In genomic region chr5:149924481-149924880, GRCh38 we compare ENCODE assay signal across 21 cellular contexts. TPM values are rescaled to one million over a fixed set of nuclear protein-coding genes. Genes with fewer than 3 reads are reported as not detected.
DNase-seq lines count a peak whose midpoint lies in the region; FAIRE-seq and TF ChIP-seq lines count a peak whose summit lies in the region.
"Had no signal": no experiment of that assay in that cellular context is flagged by ENCODE, and none has a peak within 500 bp of the region (broad histone marks: within the 10 kb centered on the region; RNA-seq: fewer than 3 reads in every experiment).

No MANE protein-coding gene starts in this region.

- FAIRE-seq in GM12891 (lab: Jason Lieb, UNC): peak; percentile 13
- FAIRE-seq: D721Med, GM12878 had no signal

- H3K27me3 Mint-ChIP-seq in glutamatergic neuron (ENCODE audit: unreplicated experiment): no peaks in the 10 kb centered on the region

- no peaks in the 10 kb centered on the region for H3K36me3 Mint-ChIP-seq in glutamatergic neuron (ENCODE audit: unreplicated experiment)
- H3K36me3 Mint-ChIP-seq: CD8-positive, alpha-beta memory T cell had no signal

- WGBS in lower leg skin, 2 donors: 86 to 90% methylated on average over 5 of the region's 5 CpGs

- no peak for DNase-seq in GM12891 (ENCODE audit: insufficient read length, low spot score)
- peak; percentile 14 for DNase-seq in NCI-H69 (lab: John Stamatoyannopoulos, UW)
- peak; percentile 25 for DNase-seq in fibroblast of pulmonary artery (ENCODE audit: low read depth)
- peak; percentile 39 for DNase-seq in skeletal muscle cell (ENCODE audit: low read depth)
- DNase-seq in NCI-H2029 (lab: John Stamatoyannopoulos, UW): no peak
- no peak for DNase-seq in lower leg skin (ENCODE audit: low spot score in 2 of 2)
- no peak for DNase-seq in glutamatergic neuron
- DNase-seq: CD8-positive, alpha-beta memory T cell; DMS79 treated with DMSO at 0.1 percent for 48 hours; GDM1; KG1; MM.1S; NCI-H1092 treated with DMSO at 0.1 percent for 48 hours; NCI-H187; NCI-H526 treated with DMSO at 0.1 percent for 48 hours; OCI-M1 had no signal

- H3K4me3 ChIP-seq in fibroblast of pulmonary artery (replicated peaks; ENCODE audit: low read depth, low read length) (no peak overlapping the region), skeletal muscle cell (ENCODE audit: low read depth, low read length) (no peak overlapping the region), lower leg skin (ENCODE audit: low read depth, poor library complexity, severe bottlenecking) (no peak overlapping the region)
- H3K4me3 ChIP-seq: BLaER1 treated with 17β-estradiol and CSF1 and Interleukin-3, amounts not matched to agents 10 nM and 100 nM; GM12878; GM23338; SJSA1 had no signal

- TF ChIP-seq POLR2A in GM12891 (IDR thresholded peaks at IDR 0.05; ENCODE audit: low read depth, low read length): no peak
- no peak for TF ChIP-seq POLR2A in lower leg skin (IDR thresholded peaks at IDR 0.05)

- H3K4me1 Mint-ChIP-seq in glutamatergic neuron (ENCODE audit: low read depth, unreplicated experiment): no peaks in the 10 kb centered on the region
- H3K4me1 Mint-ChIP-seq: CD8-positive, alpha-beta memory T cell; GM23338 had no signal

- H3K9me3 Mint-ChIP-seq in glutamatergic neuron (ENCODE audit: unreplicated experiment): no peaks in the 10 kb centered on the region
- H3K9me3 Mint-ChIP-seq: CD8-positive, alpha-beta memory T cell; GM23338 had no signal

- no peak overlapping the region for H3K4me3 Mint-ChIP-seq in glutamatergic neuron (ENCODE audit: unreplicated experiment)
- H3K4me3 Mint-ChIP-seq: CD8-positive, alpha-beta memory T cell; GM23338 had no signal

- intact Hi-C loops in lower leg skin (cut with DNase I; ENCODE audit: low total_unique reads): no loop called here

- no peak for TF ChIP-seq CTCF in fibroblast of pulmonary artery (IDR thresholded peaks at IDR 0.05; ENCODE audit: low read length, missing control alignments)
- no peak for TF ChIP-seq CTCF in lower leg skin (IDR thresholded peaks at IDR 0.05)
- no peak for TF ChIP-seq CTCF in glutamatergic neuron (IDR thresholded peaks at IDR 0.05; ENCODE audit: partially characterized antibody, unreplicated experiment)

- H3K27ac Mint-ChIP-seq in glutamatergic neuron (ENCODE audit: unreplicated experiment): no peak overlapping the region
- H3K27ac Mint-ChIP-seq: GM23338 had no signal

TF ChIP-seq in GM12891, 5 proteins besides CTCF, POLR2A, EP300 and RAD21:
- TF ChIP-seq POU2F2 (IDR thresholded peaks at IDR 0.05; ENCODE audit: low read depth, low read length): no peak
- no peak for TF ChIP-seq PAX5 (IDR thresholded peaks at IDR 0.05; ENCODE audit: insufficient read depth, low read length, severe bottlenecking)
- TF ChIP-seq SPI1 (IDR thresholded peaks at IDR 0.05; ENCODE audit: low read depth, low read length): no peak
- no peak for TF ChIP-seq POLR2AphosphoS5 (IDR thresholded peaks at IDR 0.05; ENCODE audit: low read depth, low read length)
- no peak for TF ChIP-seq TAF1 (IDR thresholded peaks at IDR 0.05; ENCODE audit: low read depth, low read length)

RNA-seq across cellular contexts. Expression of gene PDE6A, which starts 20.1 kb away (rescaled TPM):
- polyA plus RNA-seq in GM12891 (2012; ENCODE audit: low read depth, missing spikeins): 0.03 TPM
- total RNA-seq in lower leg skin (1 to 10 TPM in 1 of 4 donors, under 1 TPM in 2, not detected in 1; 0.04 to 1.0 (median 0.49) TPM), glutamatergic neuron (ENCODE audit: unreplicated experiment) (not detected)
- total RNA-seq: CD8-positive, alpha-beta memory T cell; GM12878; GM23338 had no signal
- polyA plus RNA-seq: CD8-positive, alpha-beta memory T cell had no signal

RNA-seq across cellular contexts. Expression of gene SLC26A2, which starts 36.1 kb away (rescaled TPM):
- 0.89 TPM for polyA plus RNA-seq in GM12891 (2012; ENCODE audit: low read depth, missing spikeins)
- total RNA-seq in lower leg skin (10 to 100 TPM in 3 of 4 donors, 1 to 10 TPM in 1; 8.4 to 56.5 (median 33.3) TPM), glutamatergic neuron (ENCODE audit: unreplicated experiment) (4.7 TPM)

Comparison
In these comparisons a context has a peak if more than half of its experiments do, and no peak if none do; other contexts are left out.
1. DNase-seq: peak in NCI-H69 (single experiment), fibroblast of pulmonary artery (single experiment) and skeletal muscle cell (single experiment); none in GM12891 (single experiment), NCI-H2029 (single experiment), lower leg skin (0 of 2) and glutamatergic neuron (single experiment).